1 cellular context compared by ENCODE assay signal in genomic region chr10:114166053-114166452, GRCh38.
TF ChIP-seq lines count a peak whose summit lies in the region.

No MANE protein-coding gene starts in this region.

TF ChIP-seq in GM23338, 12 proteins besides CTCF, POLR2A, EP300 and RAD21 (continued from another document):
- no peak for TF ChIP-seq ZNF462 (CRISPR knock-in tag; IDR thresholded peaks at IDR 0.05)
- TF ChIP-seq ZNF114 (CRISPR knock-in tag; IDR thresholded peaks at IDR 0.05): no peak
